Comparison of ENCODE assay signal across 14 cellular contexts in genomic region chr20:51417745-51418529, GRCh38.
DNase-seq lines count a peak whose midpoint lies in the region; ATAC-seq and TF ChIP-seq lines count a peak whose summit lies in the region.
"Had no signal": no experiment of that assay in that cellular context is flagged by ENCODE, and none has a peak within 500 bp of the region (broad histone marks: within the 10 kb centered on the region; RNA-seq: fewer than 3 reads in every experiment).

No MANE protein-coding gene starts in this region.

- H3K4me1 Mint-ChIP-seq in activated T-cell treated with anti-CD3 and anti-CD28 coated beads, Interleukin-2, amount 50 U/mL, for 72 hours (ENCODE audit: low read depth), result peaks cover 78% of the 10 kb centered on the region
- H3K4me1 Mint-ChIP-seq in central memory CD8-positive, alpha-beta T cell, result peaks cover 66% of the 10 kb centered on the region
- peaks cover 37 to 56% of the 10 kb centered on the region in 2 donors for H3K4me1 Mint-ChIP-seq in stimulated activated naive B cell treated with anti-CD40 and anti-IgM and Interleukin-4, amounts not matched to agents 10 μg/mL and 1 μg/mL and 100 μg/mL, for 72 hours

- in situ Hi-C loops in SK-MEL-5 (cut with HindIII; ENCODE audit: low pct_unique_long_range_greater_than_20kb, low sequenced_read_pairs) (no loop called here), HAP-1 (cut with MboI; ENCODE audit: low sequenced_read_pairs) (no loop called here)

- peak overlapping the region; percentile 91 for H3K27ac Mint-ChIP-seq in activated T-cell treated with anti-CD3 and anti-CD28 coated beads, Interleukin-2, amount 50 U/mL, for 72 hours
- H3K27ac Mint-ChIP-seq in central memory CD8-positive, alpha-beta T cell (ENCODE audit: low read depth), result peak overlapping the region; percentile 98
- peak overlapping the region; percentile 43 for H3K27ac Mint-ChIP-seq in stimulated activated naive B cell treated with anti-CD40 and anti-IgM and Interleukin-4, amounts not matched to agents 10 μg/mL and 1 μg/mL and 100 μg/mL, for 72 hours

- no peaks in the 10 kb centered on the region for H3K9me3 Mint-ChIP-seq in activated T-cell treated with anti-CD3 and anti-CD28 coated beads, Interleukin-2, amount 50 U/mL, for 72 hours
- H3K9me3 Mint-ChIP-seq in central memory CD8-positive, alpha-beta T cell, result no peaks in the 10 kb centered on the region
- H3K9me3 Mint-ChIP-seq in stimulated activated naive B cell treated with anti-CD40 and anti-IgM and Interleukin-4, amounts not matched to agents 10 μg/mL and 1 μg/mL and 100 μg/mL, for 72 hours, result no peaks in the 10 kb centered on the region

- no peak for TF ChIP-seq CTCF in right atrium auricular region (IDR thresholded peaks at IDR 0.05)

- peaks cover 8 to 31% of the 10 kb centered on the region in 2 donors for H3K36me3 Mint-ChIP-seq in activated T-cell treated with anti-CD3 and anti-CD28 coated beads, Interleukin-2, amount 50 U/mL, for 72 hours (ENCODE audit: insufficient read depth in 2 of 2)
- peaks cover 59% of the 10 kb centered on the region for H3K36me3 Mint-ChIP-seq in central memory CD8-positive, alpha-beta T cell (ENCODE audit: insufficient read depth)
- H3K36me3 Mint-ChIP-seq in stimulated activated naive B cell treated with anti-CD40 and anti-IgM and Interleukin-4, amounts not matched to agents 10 μg/mL and 1 μg/mL and 100 μg/mL, for 72 hours, result peaks cover 37 to 66% of the 10 kb centered on the region in 2 donors

- H3K27me3 ChIP-seq in HAP-1 (ENCODE audit: low read depth), result no peaks in the 10 kb centered on the region
- H3K27me3 ChIP-seq in right atrium auricular region, result no peaks in the 10 kb centered on the region

- no peak for DNase-seq in activated T-cell treated with anti-CD3 and anti-CD28 coated beads, Interleukin-2, amount 50 U/mL, for 72 hours
- no peak for DNase-seq in activated T-cell treated with anti-CD3 and anti-CD28 coated beads for 4 hours
- peak; percentile 30 for DNase-seq in SK-MEL-5 (ENCODE audit: low read depth, low spot score)
- DNase-seq in central memory CD8-positive, alpha-beta T cell (ENCODE audit: low spot score in 2 of 2), result peak in 1 of 2 donors; percentile 57
- no peak for DNase-seq in stimulated activated naive B cell treated with anti-CD40 and anti-IgM and Interleukin-4, amounts not matched to agents 10 μg/mL and 1 μg/mL and 100 μg/mL, for 72 hours
- no peak for DNase-seq in HAP-1 (ENCODE audit: low spot score in 2 of 2)
- no peak for DNase-seq in right atrium auricular region (ENCODE audit: low spot score)
- DNase-seq in NCI-H128 (lab: John Stamatoyannopoulos, UW; ENCODE audit: unreplicated experiment), result no peak
- DNase-seq: ACHN, midbrain, NCI-H2107, substantia nigra had no signal

- no peaks in the 10 kb centered on the region for H3K27me3 Mint-ChIP-seq in activated T-cell treated with anti-CD3 and anti-CD28 coated beads, Interleukin-2, amount 50 U/mL, for 72 hours (ENCODE audit: low read depth)
- no peaks in the 10 kb centered on the region for H3K27me3 Mint-ChIP-seq in central memory CD8-positive, alpha-beta T cell
- no peaks in the 10 kb centered on the region for H3K27me3 Mint-ChIP-seq in stimulated activated naive B cell treated with anti-CD40 and anti-IgM and Interleukin-4, amounts not matched to agents 10 μg/mL and 1 μg/mL and 100 μg/mL, for 72 hours

- H3K9me3 ChIP-seq in HAP-1, result no peaks in the 10 kb centered on the region
- H3K9me3 ChIP-seq in right atrium auricular region, result no peaks in the 10 kb centered on the region

- peak overlapping the region; percentile 43 to 51 for H3K4me3 Mint-ChIP-seq in activated T-cell treated with anti-CD3 and anti-CD28 coated beads, Interleukin-2, amount 50 U/mL, for 72 hours
- peak overlapping the region; percentile 70 for H3K4me3 Mint-ChIP-seq in central memory CD8-positive, alpha-beta T cell
- H3K4me3 Mint-ChIP-seq in stimulated activated naive B cell treated with anti-CD40 and anti-IgM and Interleukin-4, amounts not matched to agents 10 μg/mL and 1 μg/mL and 100 μg/mL, for 72 hours, result no peak overlapping the region

- H3K36me3 ChIP-seq in HAP-1 (replicated peaks) (no peaks in the 10 kb centered on the region), right atrium auricular region (no peaks in the 10 kb centered on the region)

- H3K4me1 ChIP-seq in HAP-1 (no peaks in the 10 kb centered on the region), right atrium auricular region (peaks cover 0 to 15% of the 10 kb centered on the region in 2 donors)

- peak overlapping the region in 1 of 2 donors; percentile 2 for H3K27ac ChIP-seq in right atrium auricular region
- H3K27ac ChIP-seq: SK-N-MC had no signal

- H3K4me3 ChIP-seq in HAP-1 (no peak overlapping the region), right atrium auricular region (no peak overlapping the region)
- H3K4me3 ChIP-seq: SK-N-MC, skin epidermis had no signal

- ATAC-seq in activated T-cell treated with anti-CD3 and anti-CD28 coated beads, Interleukin-2, amount 50 U/mL, for 72 hours (replicated peaks in 1 of 2), result no peak
- ATAC-seq in central memory CD8-positive, alpha-beta T cell (replicated peaks; ENCODE audit: extremely low read depth, poor library complexity, severe bottlenecking), result peak; percentile 61
- no peak for ATAC-seq in stimulated activated naive B cell treated with anti-CD40 and anti-IgM and Interleukin-4, amounts not matched to agents 10 μg/mL and 1 μg/mL and 100 μg/mL, for 72 hours (replicated peaks)

Comparison
In these comparisons a context has a peak if more than half of its experiments do, and no peak if none do; other contexts are left out.
1. H3K27ac Mint-ChIP-seq: peak in every context shown above with its lines; median percentile 98 in central memory CD8-positive, alpha-beta T cell; 91 in activated T-cell treated with anti-CD3 and anti-CD28 coated beads, Interleukin-2, amount 50 U/mL, for 72 hours; 43 in stimulated activated naive B cell treated with anti-CD40 and anti-IgM and Interleukin-4, amounts not matched to agents 10 μg/mL and 1 μg/mL and 100 μg/mL, for 72 hours.
2. H3K4me3 Mint-ChIP-seq: peak in activated T-cell treated with anti-CD3 and anti-CD28 coated beads, Interleukin-2, amount 50 U/mL, for 72 hours (2 of 2) and central memory CD8-positive, alpha-beta T cell (single experiment); none in stimulated activated naive B cell treated with anti-CD40 and anti-IgM and Interleukin-4, amounts not matched to agents 10 μg/mL and 1 μg/mL and 100 μg/mL, for 72 hours (0 of 2).